Comparison of ENCODE assay signal across 23 cellular contexts in genomic region chrX:130285710-130286109, GRCh38. TPM values are rescaled to one million over a fixed set of nuclear protein-coding genes. Genes with fewer than 3 reads are reported as not detected.
DNase-seq lines count a peak whose midpoint lies in the region; ATAC-seq, FAIRE-seq and TF ChIP-seq lines count a peak whose summit lies in the region.
"Had no signal": no experiment of that assay in that cellular context is flagged by ENCODE, and none has a peak within 500 bp of the region (broad histone marks: within the 10 kb centered on the region; RNA-seq: fewer than 3 reads in every experiment).

No MANE protein-coding gene starts in this region.

- H3K27ac Mint-ChIP-seq in mesothelial cell of epicardium: peak overlapping the region; percentile 50
- H3K27ac Mint-ChIP-seq: B cell; CD4-positive, alpha-beta T cell; CD8-positive, alpha-beta T cell had no signal

- peak; percentile 37 for FAIRE-seq in GM19239 (lab: Jason Lieb, UNC)
- FAIRE-seq: D721Med, G401.6, GM12891 had no signal

- H3K4me1 ChIP-seq in effector memory CD4-positive, alpha-beta T cell (ENCODE audit: control insufficient read depth, insufficient read depth, low read length, poor library complexity, severe bottlenecking): no peaks in the 10 kb centered on the region
- H3K4me1 ChIP-seq: A549; BLaER1 treated with 17β-estradiol and CSF1 and Interleukin-3, amounts not matched to agents 10 nM and 100 nM; Caco-2 had no signal

- H3K4me3 ChIP-seq in SK-N-MC: no peak overlapping the region
- H3K4me3 ChIP-seq in effector memory CD4-positive, alpha-beta T cell (ENCODE audit: insufficient read depth, low read depth, low read length, poor library complexity, severe bottlenecking): no peak overlapping the region
- H3K4me3 ChIP-seq: A549; BLaER1 treated with 17β-estradiol and CSF1 and Interleukin-3, amounts not matched to agents 10 nM and 100 nM had no signal

- H3K4me1 Mint-ChIP-seq in mesothelial cell of epicardium: peaks cover 8% of the 10 kb centered on the region
- H3K4me1 Mint-ChIP-seq: B cell had no signal

- no peaks in the 10 kb centered on the region for H3K9me3 ChIP-seq in SK-N-MC (ENCODE audit: low read depth, low read length)
- H3K9me3 ChIP-seq in effector memory CD4-positive, alpha-beta T cell (ENCODE audit: control insufficient read depth, low read length): no peaks in the 10 kb centered on the region
- H3K9me3 ChIP-seq: A549, Caco-2 had no signal

- no peak overlapping the region for H3K4me3 Mint-ChIP-seq in mesothelial cell of epicardium
- H3K4me3 Mint-ChIP-seq: B cell; CD4-positive, alpha-beta T cell; CD8-positive, alpha-beta T cell had no signal

- peaks cover 28% of the 10 kb centered on the region for H3K9me3 Mint-ChIP-seq in mesothelial cell of epicardium
- H3K9me3 Mint-ChIP-seq: CD4-positive, alpha-beta T cell; CD8-positive, alpha-beta T cell had no signal

- no peaks in the 10 kb centered on the region for H3K27me3 Mint-ChIP-seq in mesothelial cell of epicardium (ENCODE audit: low read depth)
- H3K27me3 Mint-ChIP-seq: B cell had no signal

- H3K36me3 ChIP-seq in SK-N-MC (ENCODE audit: insufficient read depth, low read length): no peaks in the 10 kb centered on the region
- H3K36me3 ChIP-seq in effector memory CD4-positive, alpha-beta T cell (ENCODE audit: control insufficient read depth, insufficient read depth, low read length): no peaks in the 10 kb centered on the region
- H3K36me3 ChIP-seq: BLaER1 treated with 17β-estradiol and CSF1 and Interleukin-3, amounts not matched to agents 10 nM and 100 nM had no signal

- DNase-seq in GM19239 (ENCODE audit: insufficient read length, low spot score) (no peak), SK-N-MC (ENCODE audit: low read depth, low spot score) (no peak), mesothelial cell of epicardium (ENCODE audit: low spot score in 2 of 2, unreplicated experiment in 2 of 2) (no peak), T-helper 2 cell (no peak), NCI-H146 treated with DMSO at 0.1 percent for 48 hours (lab: John Stamatoyannopoulos, UW; ENCODE audit: unreplicated experiment) (no peak), NCI-H1417 treated with DMSO at 0.1 percent for 48 hours (lab: John Stamatoyannopoulos, UW) (no peak)
- no peak for DNase-seq in effector memory CD4-positive, alpha-beta T cell
- DNase-seq: AML-193; Caco-2; Calu3; CD4-positive, alpha-beta T cell; CD8-positive, alpha-beta T cell; DMS79 treated with DMSO at 0.1 percent for 48 hours; GF-D8 had no signal

- no peak overlapping the region for H3K9ac ChIP-seq in SK-N-MC (ENCODE audit: insufficient read length)
- H3K9ac ChIP-seq: BLaER1 treated with 17β-estradiol and CSF1 and Interleukin-3, amounts not matched to agents 10 nM and 100 nM had no signal

- no peaks in the 10 kb centered on the region for H3K27me3 ChIP-seq in effector memory CD4-positive, alpha-beta T cell (replicated peaks; ENCODE audit: control insufficient read depth, insufficient read depth, low read length, poor library complexity, severe bottlenecking)

- no peak for TF ChIP-seq CTCF in mesothelial cell of epicardium (IDR thresholded peaks at IDR 0.05; ENCODE audit: unreplicated experiment)

- peak; percentile 82 for ATAC-seq in esophagus mucosa
- ATAC-seq: A549; CD8-positive, alpha-beta T cell had no signal

- peak overlapping the region; percentile 12; the same call in 1 of the 2 replicates for H3K27ac ChIP-seq in SK-N-MC
- no peak overlapping the region for H3K27ac ChIP-seq in effector memory CD4-positive, alpha-beta T cell (ENCODE audit: insufficient read depth, low read length, poor library complexity, severe bottlenecking)
- H3K27ac ChIP-seq: 22Rv1; A549; BLaER1 treated with 17β-estradiol and CSF1 and Interleukin-3, amounts not matched to agents 10 nM and 100 nM; C4-2B had no signal

- H3K36me3 Mint-ChIP-seq in mesothelial cell of epicardium: no peaks in the 10 kb centered on the region
- H3K36me3 Mint-ChIP-seq: CD8-positive, alpha-beta T cell had no signal

RNA-seq across cellular contexts. Expression of gene ZNF280C, which starts 17.0 kb away (rescaled TPM):
- total RNA-seq in esophagus mucosa: 2.9 TPM
- 14.2 to 14.8 TPM (median 14.5 TPM) in 3 replicates for total RNA-seq in mesothelial cell of epicardium

RNA-seq across cellular contexts. Expression of gene SLC25A14, which starts 54.0 kb away (rescaled TPM):
- total RNA-seq in esophagus mucosa (8.4 TPM), mesothelial cell of epicardium (19.3 to 19.5 TPM (median 19.5 TPM) in 3 replicates)
